In the genomic region with DNA sequence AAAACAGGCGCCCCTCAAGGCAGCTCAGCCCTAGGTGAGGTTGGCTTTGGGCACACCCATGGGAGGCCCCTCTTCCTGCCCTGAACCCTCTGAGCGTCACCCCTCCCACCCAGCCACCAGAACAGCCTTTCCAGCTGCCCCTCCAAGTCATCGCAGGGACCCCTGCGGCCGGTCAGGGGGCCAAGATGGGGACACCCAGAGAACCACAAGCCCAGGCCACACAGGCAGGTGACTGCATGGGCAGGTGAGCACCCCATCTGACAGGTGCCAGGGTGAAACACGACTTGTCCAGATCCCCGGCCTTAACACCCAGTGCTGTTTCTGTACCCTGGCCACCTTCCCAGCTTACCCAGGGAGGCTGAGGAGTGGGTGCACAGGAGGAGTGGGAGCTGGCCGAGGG, we compare ENCODE assay signal across 1 cellular context.
TF ChIP-seq lines count a peak whose summit lies in the region.

No MANE protein-coding gene starts in this region.

TF ChIP-seq in H1, 55 proteins besides CTCF, POLR2A, EP300 and RAD21:
- TF ChIP-seq SP1 (IDR thresholded peaks at IDR 0.05; ENCODE audit: low read depth, low read length) (no peak), MAFK (IDR thresholded peaks at IDR 0.05; ENCODE audit: low read depth, low read length) (no peak), POU5F1 (IDR thresholded peaks at IDR 0.05; ENCODE audit: low read depth, low read length) (no peak), JUN (IDR thresholded peaks at IDR 0.05; ENCODE audit: low read depth, low read length) (no peak), KDM5A (IDR thresholded peaks at IDR 0.05; ENCODE audit: low read length) (no peak), SAP30 (IDR thresholded peaks at IDR 0.05; ENCODE audit: insufficient read depth, insufficient replicate concordance, low read length) (no peak), JUND (IDR thresholded peaks at IDR 0.05; ENCODE audit: low read length) (no peak), GTF2F1 (IDR thresholded peaks at IDR 0.05; ENCODE audit: borderline replicate concordance, low read depth, low read length) (no peak), TCF12 (IDR thresholded peaks at IDR 0.05; ENCODE audit: low read depth, low read length) (no peak), CBX8 (IDR thresholded peaks at IDR 0.05; ENCODE audit: borderline replicate concordance, low read depth, low read length) (no peak), CEBPB (IDR thresholded peaks at IDR 0.05; ENCODE audit: low read depth, low read length) (no peak), BRCA1 (IDR thresholded peaks at IDR 0.05; ENCODE audit: low read depth, low read length) (no peak), ATF2 (IDR thresholded peaks at IDR 0.05; ENCODE audit: low read length) (no peak), SRF (IDR thresholded peaks at IDR 0.05; ENCODE audit: low read depth, low read length) (no peak), ASH2L (IDR thresholded peaks at IDR 0.05; ENCODE audit: low read length) (no peak)
- TF ChIP-seq, protein P1, sequence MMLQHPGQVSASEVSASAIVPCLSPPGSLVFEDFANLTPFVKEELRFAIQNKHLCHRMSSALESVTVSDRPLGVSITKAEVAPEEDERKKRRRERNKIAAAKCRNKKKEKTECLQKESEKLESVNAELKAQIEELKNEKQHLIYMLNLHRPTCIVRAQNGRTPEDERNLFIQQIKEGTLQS (IDR thresholded peaks at IDR 0.05; ENCODE audit: insufficient read depth, low read depth, low read length): no peak
- TF ChIP-seq, protein P2, sequence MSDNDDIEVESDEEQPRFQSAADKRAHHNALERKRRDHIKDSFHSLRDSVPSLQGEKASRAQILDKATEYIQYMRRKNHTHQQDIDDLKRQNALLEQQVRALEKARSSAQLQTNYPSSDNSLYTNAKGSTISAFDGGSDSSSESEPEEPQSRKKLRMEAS (IDR thresholded peaks at IDR 0.05): no peak
